13 cellular contexts compared by ENCODE assay signal in genomic region chr5:81269751-81270686, GRCh38. TPM values are rescaled to one million over a fixed set of nuclear protein-coding genes. Genes with fewer than 3 reads are reported as not detected.
DNase-seq lines count a peak whose midpoint lies in the region; ATAC-seq, FAIRE-seq and TF ChIP-seq lines count a peak whose summit lies in the region.
"Had no signal": no experiment of that assay in that cellular context is flagged by ENCODE, and none has a peak within 500 bp of the region (broad histone marks: within the 10 kb centered on the region; RNA-seq: fewer than 3 reads in every experiment).

No MANE protein-coding gene starts in this region.

- CTCF ChIA-PET in HEK293 (lab: Yijun Ruan, JAX) (no interaction called here), RWPE1 (lab: Yijun Ruan, JAX) (interaction anchor here (0.6 to 0.7 kb wide), 2 partner anchors 224 to 489 kb away, joined by 3 read pairs; no protein-coding TSS in a partner anchor)

- H3K79me2 ChIP-seq in keratinocyte (ENCODE audit: control insufficient read depth, insufficient read depth, low read length) = peaks cover 6% of the 10 kb centered on the region

- peaks cover 2% of the 10 kb centered on the region for H3K9me1 ChIP-seq in keratinocyte (ENCODE audit: control insufficient read depth, extremely low read depth, insufficient read depth, low read length)

- H2AFZ ChIP-seq in keratinocyte (ENCODE audit: control insufficient read depth, low read length) = no peak overlapping the region

- no peaks in the 10 kb centered on the region for H3K36me3 ChIP-seq in HEK293 (ENCODE audit: control insufficient read depth in 2 of 2, insufficient read depth in 1 of 2, low read length in 2 of 2)
- H3K36me3 ChIP-seq in keratinocyte (ENCODE audit: control insufficient read depth in 2 of 2, extremely low read depth in 1 of 2, insufficient read depth in 2 of 2, low read length in 2 of 2) = no peaks in the 10 kb centered on the region
- H3K36me3 ChIP-seq: prostate gland had no signal

- ATAC-seq in HG03097 (IDR thresholded peaks at IDR 0.05; ENCODE audit: low FRiP score, unreplicated experiment) = no peak

- H3K4me3 ChIP-seq in HEK293 (ENCODE audit: low read depth, low read length) (no peak overlapping the region), keratinocyte (ENCODE audit: control insufficient read depth in 2 of 3, extremely low read depth in 1 of 3, insufficient read depth in 2 of 3, low read depth in 1 of 3, low read length in 3 of 3) (no peak overlapping the region)
- H3K4me3 ChIP-seq: prostate gland had no signal

- TF ChIP-seq CTCF in HEK293 (tag by site-specific recombination; IDR thresholded peaks at IDR 0.05) (no peak), RWPE1 (conservative IDR thresholded peaks at IDR 0.05; ENCODE audit: low read depth) (no peak), keratinocyte (optimal IDR thresholded peaks at IDR 0.05 in 1 of 3, IDR thresholded peaks at IDR 0.05 in 1 of 3, conservative IDR thresholded peaks at IDR 0.05 in 1 of 3; ENCODE audit: extremely low read depth in 1 of 3, insufficient read depth in 2 of 3, low read length in 3 of 3) (no peak)

- dilution Hi-C loops in keratinocyte (cut with MboI; ENCODE audit: extremely low pct_ligation_motif_present, low sequenced_read_pairs) = no loop called here

- no peaks in the 10 kb centered on the region for H3K9me3 ChIP-seq in HEK293 (ENCODE audit: control insufficient read depth, insufficient read depth, low read depth, low read length)
- no peaks in the 10 kb centered on the region for H3K9me3 ChIP-seq in keratinocyte (ENCODE audit: control insufficient read depth, low read depth, low read length)
- H3K9me3 ChIP-seq: prostate gland had no signal

- H3K27me3 ChIP-seq in keratinocyte (ENCODE audit: control insufficient read depth, extremely low read depth, insufficient read depth, low read length) = no peaks in the 10 kb centered on the region

- POLR2A ChIA-PET in HEK293 (lab: Yijun Ruan, JAX) = no interaction called here
- POLR2A ChIA-PET in RWPE1 (lab: Yijun Ruan, JAX; ENCODE audit: low non-redundant PET) = no interaction called here

- H3K4me2 ChIP-seq in keratinocyte (ENCODE audit: control insufficient read depth, extremely low read depth, insufficient read depth, low read depth, low read length) = no peak overlapping the region

- H3K27ac ChIP-seq in HEK293 (ENCODE audit: extremely low read depth, low read depth, low read length) = 0 out of 2 replicates have a peak overlapping the region, but pooled peaks have one; percentile 34
- peak overlapping the region; percentile 77; the same call in 1 of the 2 replicates for H3K27ac ChIP-seq in RWPE1
- H3K27ac ChIP-seq in keratinocyte (ENCODE audit: control insufficient read depth, insufficient read depth, low read length) = peak overlapping the region; percentile 49
- H3K27ac ChIP-seq: prostate gland had no signal

- H3K9ac ChIP-seq in keratinocyte (ENCODE audit: control insufficient read depth, extremely low read depth, insufficient read depth, low read length) = no peak overlapping the region

- H3K4me1 ChIP-seq in HEK293 (ENCODE audit: control insufficient read depth, insufficient read depth, low read length) = peaks cover 15% of the 10 kb centered on the region
- H3K4me1 ChIP-seq in keratinocyte (ENCODE audit: control insufficient read depth, extremely low read depth, insufficient read depth, low read length) = peaks cover 14% of the 10 kb centered on the region
- H3K4me1 ChIP-seq: prostate gland had no signal

- DNase-seq in COR-L47 (lab: John Stamatoyannopoulos, UW) (peak; percentile 67), RWPE1 (ENCODE audit: low spot score) (no peak), keratinocyte (ENCODE audit: low read depth, low spot score) (no peak)
- no peak for DNase-seq in effector CD8-positive, alpha-beta T cell (lab: John Stamatoyannopoulos, UW)
- no peak for DNase-seq in stimulated activated CD4-positive, alpha-beta T cell treated with anti-CD3 and anti-CD28 coated beads, Interleukin-4, amount 100 ng/mL, for 4 hours
- no peak for DNase-seq in activated CD8-positive, alpha-beta memory T cell treated with anti-CD3 and anti-CD28 coated beads, Interleukin-2, amount 50 U/mL, for 48 hours
- DNase-seq: activated T-cell treated with anti-CD3 and anti-CD28 coated beads, Interleukin-2, amount 50 U/mL, for 48 hours; CD4-positive, alpha-beta memory T cell; NCI-H2081 treated with DMSO at 0.1 percent for 48 hours; stimulated activated CD4-positive, alpha-beta T cell treated with anti-CD3 and anti-CD28 coated beads, Interleukin-4, amount 100 ng/mL, for 24 hours had no signal

- H4K20me1 ChIP-seq in keratinocyte (ENCODE audit: control insufficient read depth, extremely low read depth, insufficient read depth, low read length) = no peaks in the 10 kb centered on the region

- FAIRE-seq in keratinocyte (lab: Jason Lieb, UNC) = no peak

TF ChIP-seq in HEK293, 187 proteins besides CTCF, POLR2A, EP300 and RAD21 (continues in another document):
- TF ChIP-seq ZFP41 (tag by site-specific recombination; IDR thresholded peaks at IDR 0.05; ENCODE audit: borderline replicate concordance) (no peak), GLIS2 (tag by site-specific recombination; IDR thresholded peaks at IDR 0.05) (peak; percentile 31; the same call in 1 of the 2 replicates), ZNF155 (tag by site-specific recombination; IDR thresholded peaks at IDR 0.05) (no peak), FEZF1 (tag by site-specific recombination; IDR thresholded peaks at IDR 0.05) (peak; percentile 66; the same call in 1 of the 2 replicates), ZNF433 (tag by site-specific recombination; IDR thresholded peaks at IDR 0.05; ENCODE audit: low read depth) (no peak), GLI4 (tag by site-specific recombination; IDR thresholded peaks at IDR 0.05) (no peak), ZNF621 (tag by site-specific recombination; IDR thresholded peaks at IDR 0.05) (no peak), OSR2 (tag by site-specific recombination; IDR thresholded peaks at IDR 0.05) (peak; percentile 58), ZNF792 (tag by site-specific recombination; IDR thresholded peaks at IDR 0.05) (no peak), SCRT2 (tag by site-specific recombination; IDR thresholded peaks at IDR 0.05) (peak; percentile 65), ZNF354C (tag by site-specific recombination; IDR thresholded peaks at IDR 0.05; ENCODE audit: borderline replicate concordance, low read depth) (no peak), KLF9 (tag by site-specific recombination; IDR thresholded peaks at IDR 0.05; ENCODE audit: low read depth) (peak; percentile 68; the same call in 1 of the 2 replicates), ZNF23 (tag by site-specific recombination; IDR thresholded peaks at IDR 0.05; ENCODE audit: borderline replicate concordance) (no peak), ZNF624 (tag by site-specific recombination; IDR thresholded peaks at IDR 0.05) (no peak), ZNF701 (tag by site-specific recombination; IDR thresholded peaks at IDR 0.05) (no peak), ZNF514 (tag by site-specific recombination; IDR thresholded peaks at IDR 0.05) (no peak), ZNF837 (tag by site-specific recombination; IDR thresholded peaks at IDR 0.05) (no peak)
- TF ChIP-seq, protein P1, sequence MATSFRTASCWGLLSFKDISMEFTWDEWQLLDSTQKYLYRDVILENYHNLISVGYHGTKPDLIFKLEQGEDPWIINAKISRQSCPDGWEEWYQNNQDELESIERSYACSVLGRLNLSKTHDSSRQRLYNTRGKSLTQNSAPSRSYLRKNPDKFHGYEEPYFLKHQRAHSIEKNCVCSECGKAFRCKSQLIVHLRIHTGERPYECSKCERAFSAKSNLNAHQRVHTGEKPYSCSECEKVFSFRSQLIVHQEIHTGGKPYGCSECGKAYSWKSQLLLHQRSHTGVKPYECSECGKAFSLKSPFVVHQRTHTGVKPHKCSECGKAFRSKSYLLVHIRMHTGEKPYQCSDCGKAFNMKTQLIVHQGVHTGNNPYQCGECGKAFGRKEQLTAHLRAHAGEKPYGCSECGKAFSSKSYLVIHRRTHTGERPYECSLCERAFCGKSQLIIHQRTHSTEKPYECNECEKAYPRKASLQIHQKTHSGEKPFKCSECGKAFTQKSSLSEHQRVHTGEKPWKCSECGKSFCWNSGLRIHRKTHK (tag by site-specific recombination; IDR thresholded peaks at IDR 0.05) = no peak
- TF ChIP-seq, protein P2, sequence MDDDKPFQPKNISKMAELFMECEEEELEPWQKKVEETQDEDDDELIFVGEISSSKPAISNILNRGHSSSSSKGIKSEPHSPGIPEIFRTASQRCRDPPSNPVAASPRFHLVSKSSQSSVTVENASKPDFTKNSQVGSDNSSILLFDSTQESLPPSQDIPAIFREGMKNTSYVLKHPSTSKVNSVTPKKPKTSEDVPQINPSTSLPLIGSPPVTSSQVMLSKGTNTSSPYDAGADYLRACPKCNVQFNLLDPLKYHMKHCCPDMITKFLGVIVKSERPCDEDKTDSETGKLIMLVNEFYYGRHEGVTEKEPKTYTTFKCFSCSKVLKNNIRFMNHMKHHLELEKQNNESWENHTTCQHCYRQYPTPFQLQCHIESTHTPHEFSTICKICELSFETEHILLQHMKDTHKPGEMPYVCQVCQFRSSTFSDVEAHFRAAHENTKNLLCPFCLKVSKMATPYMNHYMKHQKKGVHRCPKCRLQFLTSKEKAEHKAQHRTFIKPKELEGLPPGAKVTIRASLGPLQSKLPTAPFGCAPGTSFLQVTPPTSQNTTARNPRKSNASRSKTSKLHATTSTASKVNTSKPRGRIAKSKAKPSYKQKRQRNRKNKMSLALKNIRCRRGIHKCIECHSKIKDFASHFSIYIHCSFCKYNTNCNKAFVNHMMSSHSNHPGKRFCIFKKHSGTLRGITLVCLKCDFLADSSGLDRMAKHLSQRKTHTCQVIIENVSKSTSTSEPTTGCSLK (tag by site-specific recombination; IDR thresholded peaks at IDR 0.05) = no peak

RNA-seq across cellular contexts. Expression of gene ZCCHC9, which starts 31.4 kb away (rescaled TPM):
- 12.4 to 24.1 TPM (median 20.1 TPM) in 3 replicates for polyA plus RNA-seq in keratinocyte
- 20.0 TPM for polyA plus RNA-seq in keratinocyte (2011; ENCODE audit: low read depth)
- 12.2 and 19.7 TPM in 2 replicates for polyA plus RNA-seq in keratinocyte (2011; cell fraction: cytosol; rRNA removed)
- polyA plus RNA-seq in keratinocyte (2011; cell fraction: nucleus; rRNA removed) = 10.6 and 17.5 TPM in 2 replicates
- 21.2 and 32.9 TPM in 2 replicates for polyA plus RNA-seq in keratinocyte (2012; ENCODE audit: low replicate concordance)
- polyA minus RNA-seq in keratinocyte = 0.36 to 9.6 TPM (median 3.1 TPM) in 3 replicates
- 9.0 TPM for polyA minus RNA-seq in keratinocyte (2011; cell fraction: cytosol; rRNA and poly(A)+ RNA removed)
- polyA minus RNA-seq in keratinocyte (2011; cell fraction: nucleus; rRNA and poly(A)+ RNA removed) = 3.7 and 4.2 TPM in 2 replicates

RNA-seq across cellular contexts. Expression of gene CKMT2, which starts 36.9 kb away (rescaled TPM):
- not detected in 3 replicates for polyA plus RNA-seq in keratinocyte
- not detected for polyA plus RNA-seq in keratinocyte (2011; ENCODE audit: low read depth)
- not detected in 2 replicates for polyA plus RNA-seq in keratinocyte (2011; cell fraction: cytosol; rRNA removed)
- polyA plus RNA-seq in keratinocyte (2011; cell fraction: nucleus; rRNA removed) = not detected in 2 replicates
- polyA plus RNA-seq in keratinocyte (2012; ENCODE audit: low replicate concordance) = 0.25 TPM in 1 of 2 replicates, not detected in the other
- not detected in 3 replicates for polyA minus RNA-seq in keratinocyte
- polyA minus RNA-seq in keratinocyte (2011; cell fraction: cytosol; rRNA and poly(A)+ RNA removed) = not detected
- polyA minus RNA-seq in keratinocyte (2011; cell fraction: nucleus; rRNA and poly(A)+ RNA removed) = not detected in 2 replicates
- polyA plus RNA-seq: CD4-positive, alpha-beta memory T cell had no signal
